In genomic region chr15:99925661-99926461, GRCh38 we compare ENCODE assay signal across 8 cellular contexts.
A peak's percentile ranks its signal among the peaks of the same experiment; 100 is the strongest.
DNase-seq lines count a peak whose midpoint lies in the region; ATAC-seq and TF ChIP-seq lines count a peak whose summit lies in the region.

No MANE protein-coding gene starts in this region.

- H3K27me3 ChIP-seq in OCI-LY1 (ENCODE audit: insufficient read depth, low read length) (no peaks in the 10 kb centered on the region), thyroid gland (no peaks in the 10 kb centered on the region)

- peak overlapping the region; percentile 60 for H3K4me3 ChIP-seq in OCI-LY1 (ENCODE audit: low read depth, low read length, poor library complexity, severe bottlenecking)
- H3K4me3 ChIP-seq in thyroid gland (replicated peaks in 1 of 3): peak overlapping the region in 1 of 3 donors; percentile 35

- H3K4me1 ChIP-seq in OCI-LY1 (ENCODE audit: insufficient read depth, low read length, severe bottlenecking) (peaks cover 6% of the 10 kb centered on the region), thyroid gland (peaks cover 4 to 6% of the 10 kb centered on the region in 2 donors)

- H3K9me3 ChIP-seq in OCI-LY1 (ENCODE audit: low read length): no peaks in the 10 kb centered on the region
- H3K9me3 ChIP-seq in thyroid gland: no peaks in the 10 kb centered on the region

- TF ChIP-seq CTCF in OCI-LY1 (IDR thresholded peaks at IDR 0.05; ENCODE audit: low read length) (no peak), thyroid gland (IDR thresholded peaks at IDR 0.05) (no peak)

- TF ChIP-seq POLR2A in thyroid gland (IDR thresholded peaks at IDR 0.05): peak in 1 of 2 donors; percentile 45

- no peaks in the 10 kb centered on the region for H3K79me2 ChIP-seq in OCI-LY1 (ENCODE audit: insufficient read depth, low read length)

- no peaks in the 10 kb centered on the region for H3K9me2 ChIP-seq in OCI-LY1 (ENCODE audit: low read depth, low read length)

- peak; percentile 71 for DNase-seq in activated T-helper 9 cell treated with anti-CD3 and anti-CD28 coated beads, Interleukin-2, amount 50 U/mL, for 16 hours (ENCODE audit: low read depth)
- DNase-seq in germinal center (ENCODE audit: low spot score) (peak; percentile 60), pons (ENCODE audit: low spot score) (peak; percentile 36), thyroid gland (peak; percentile 70 to 71), MV-4-11 (lab: John Stamatoyannopoulos, UW) (no peak)

- H2AFZ ChIP-seq in OCI-LY1 (ENCODE audit: low read length): no peak overlapping the region

- peak; percentile 42 for ATAC-seq in GM21528 (IDR thresholded peaks at IDR 0.05; ENCODE audit: low FRiP score, unreplicated experiment)
- ATAC-seq in GM18873 (IDR thresholded peaks at IDR 0.05; ENCODE audit: low FRiP score, unreplicated experiment): no peak

- intact Hi-C loops in thyroid gland (cut with DNase I): no loop called here

- H4K20me1 ChIP-seq in OCI-LY1 (ENCODE audit: insufficient read depth, low read length): no peaks in the 10 kb centered on the region

- H3K9ac ChIP-seq in OCI-LY1 (ENCODE audit: low read length): peak overlapping the region; percentile 44; the same call in 1 of the 2 replicates

- WGBS in thyroid gland, 2 donors: 54 to 55% methylated on average over 9 to 11 of the region's 33 CpGs

- no peaks in the 10 kb centered on the region for H3F3A ChIP-seq in OCI-LY1 (ENCODE audit: insufficient read depth, low read length)

- peak overlapping the region; percentile 72 for H3K4me2 ChIP-seq in OCI-LY1 (ENCODE audit: low read length)

- H3K36me3 ChIP-seq in OCI-LY1 (ENCODE audit: insufficient read depth, low read length) (no peaks in the 10 kb centered on the region), thyroid gland (no peaks in the 10 kb centered on the region)

- no peak overlapping the region for H3K27ac ChIP-seq in OCI-LY1 (ENCODE audit: low read depth, low read length, poor library complexity, severe bottlenecking)
- peak overlapping the region in 2 of 3 donors; percentile 50 to 78 for H3K27ac ChIP-seq in thyroid gland
